In genomic region chr3:112114558-112115160, GRCh38 we compare ENCODE assay signal across 14 cellular contexts. TPM values are rescaled to one million over a fixed set of nuclear protein-coding genes. Genes with fewer than 3 reads are reported as not detected.
A peak's percentile ranks its signal among the peaks of the same experiment; 100 is the strongest.
DNase-seq lines count a peak whose midpoint lies in the region; ATAC-seq and TF ChIP-seq lines count a peak whose summit lies in the region.
"Had no signal": no experiment of that assay in that cellular context is flagged by ENCODE, and none has a peak within 500 bp of the region (broad histone marks: within the 10 kb centered on the region; RNA-seq: fewer than 3 reads in every experiment).

No MANE protein-coding gene starts in this region.

- ATAC-seq in GM19351 (IDR thresholded peaks at IDR 0.05; ENCODE audit: unreplicated experiment) (peak; percentile 34), HG02870 (IDR thresholded peaks at IDR 0.05; ENCODE audit: unreplicated experiment) (peak; percentile 26), HG02970 (IDR thresholded peaks at IDR 0.05; ENCODE audit: low FRiP score, unreplicated experiment) (no peak)

- BruUV-seq in Caco-2 (replicated peaks; lab: Mats Ljungman, UMichigan) = no TSS peak

- H3K4me1 ChIP-seq in Caco-2 = no peaks in the 10 kb centered on the region

- H3K9me3 ChIP-seq in Caco-2 = no peaks in the 10 kb centered on the region

- H3K27me3 ChIP-seq in Caco-2 (replicated peaks; ENCODE audit: control insufficient read depth, insufficient read depth, low read length) = no peaks in the 10 kb centered on the region

- peak overlapping the region; percentile 22 for H3K27ac Mint-ChIP-seq in Caco-2 (ENCODE audit: unreplicated experiment)
- peak overlapping the region; percentile 53 for H3K27ac Mint-ChIP-seq in activated T-helper 1 cell treated with anti-CD3 and anti-CD28 coated beads, Interleukin-12 subunit alpha, Interleukin-12 subunit beta, Interleukin-2, Interleukin-4 antibody, amounts not matched to agents 30 ng/mL and 10 ng/mL and 1 ng/mL, durations not matched to agents 14 hours and 24 hours and 36 hours
- H3K27ac Mint-ChIP-seq in activated T-cell treated with anti-CD3 and anti-CD28 coated beads, Interleukin-2, amount 50 U/mL, for 24 hours = no peak overlapping the region
- H3K27ac Mint-ChIP-seq: activated CD4-positive, alpha-beta memory T cell treated with anti-CD3 and anti-CD28 coated beads, Interleukin-2, amount 10 ng/mL, durations not matched to agents 7 days and 5 days; type B pancreatic cell had no signal

- H3K4me1 Mint-ChIP-seq in Caco-2 (ENCODE audit: low read depth, unreplicated experiment) = peaks cover 7% of the 10 kb centered on the region
- H3K4me1 Mint-ChIP-seq in activated T-helper 1 cell treated with anti-CD3 and anti-CD28 coated beads, Interleukin-12 subunit alpha, Interleukin-12 subunit beta, Interleukin-2, Interleukin-4 antibody, amounts not matched to agents 30 ng/mL and 10 ng/mL and 1 ng/mL, durations not matched to agents 14 hours and 24 hours and 36 hours (ENCODE audit: low read depth) = peaks cover 33% of the 10 kb centered on the region
- H3K4me1 Mint-ChIP-seq in activated T-cell treated with anti-CD3 and anti-CD28 coated beads, Interleukin-2, amount 50 U/mL, for 24 hours (ENCODE audit: low read depth) = peaks cover 37% of the 10 kb centered on the region

- H3K36me3 Mint-ChIP-seq in Caco-2 (ENCODE audit: insufficient read depth, unreplicated experiment) = peaks cover 98% of the 10 kb centered on the region
- peaks cover 44% of the 10 kb centered on the region for H3K36me3 Mint-ChIP-seq in activated T-helper 1 cell treated with anti-CD3 and anti-CD28 coated beads, Interleukin-12 subunit alpha, Interleukin-12 subunit beta, Interleukin-2, Interleukin-4 antibody, amounts not matched to agents 30 ng/mL and 10 ng/mL and 1 ng/mL, durations not matched to agents 14 hours and 24 hours and 36 hours (ENCODE audit: low read depth)
- H3K36me3 Mint-ChIP-seq in activated T-cell treated with anti-CD3 and anti-CD28 coated beads, Interleukin-2, amount 50 U/mL, for 24 hours (ENCODE audit: low read depth) = peaks cover 2% of the 10 kb centered on the region

- H3K4me3 Mint-ChIP-seq in Caco-2 (ENCODE audit: unreplicated experiment) = no peak overlapping the region
- H3K4me3 Mint-ChIP-seq in activated T-helper 1 cell treated with anti-CD3 and anti-CD28 coated beads, Interleukin-12 subunit alpha, Interleukin-12 subunit beta, Interleukin-2, Interleukin-4 antibody, amounts not matched to agents 30 ng/mL and 10 ng/mL and 1 ng/mL, durations not matched to agents 14 hours and 24 hours and 36 hours = no peak overlapping the region
- no peak overlapping the region for H3K4me3 Mint-ChIP-seq in activated T-cell treated with anti-CD3 and anti-CD28 coated beads, Interleukin-2, amount 50 U/mL, for 24 hours
- H3K4me3 Mint-ChIP-seq: activated CD4-positive, alpha-beta memory T cell treated with anti-CD3 and anti-CD28 coated beads, Interleukin-2, amount 10 ng/mL, durations not matched to agents 7 days and 5 days; type B pancreatic cell had no signal

- TF ChIP-seq CTCF in Caco-2 (IDR thresholded peaks at IDR 0.05; ENCODE audit: insufficient read depth in 1 of 2, low read depth in 1 of 2, low read length in 1 of 2, severe bottlenecking in 1 of 2, unreplicated experiment in 1 of 2) = no peak

- POLR2A ChIA-PET in Caco-2 (lab: Charles Lee) = no interaction called here

- CTCF ChIA-PET in Caco-2 (lab: Charles Lee) = interaction anchor here (1.2 kb wide), 1 partner anchor 12 kb away, joined by 3 read pairs; no protein-coding TSS in a partner anchor

- H3K4me3 ChIP-seq in Caco-2 (ENCODE audit: low read depth, low read length) = no peak overlapping the region

- peaks cover 4% of the 10 kb centered on the region for H3K36me3 ChIP-seq in Caco-2 (ENCODE audit: control insufficient read depth, insufficient read depth, low read length)

- no peaks in the 10 kb centered on the region for H3K27me3 Mint-ChIP-seq in Caco-2 (ENCODE audit: insufficient read depth, unreplicated experiment)
- no peaks in the 10 kb centered on the region for H3K27me3 Mint-ChIP-seq in activated T-helper 1 cell treated with anti-CD3 and anti-CD28 coated beads, Interleukin-12 subunit alpha, Interleukin-12 subunit beta, Interleukin-2, Interleukin-4 antibody, amounts not matched to agents 30 ng/mL and 10 ng/mL and 1 ng/mL, durations not matched to agents 14 hours and 24 hours and 36 hours (ENCODE audit: insufficient read depth)
- no peaks in the 10 kb centered on the region for H3K27me3 Mint-ChIP-seq in activated T-cell treated with anti-CD3 and anti-CD28 coated beads, Interleukin-2, amount 50 U/mL, for 24 hours
- H3K27me3 Mint-ChIP-seq: activated CD4-positive, alpha-beta memory T cell treated with anti-CD3 and anti-CD28 coated beads, Interleukin-2, amount 10 ng/mL, durations not matched to agents 7 days and 5 days; type B pancreatic cell had no signal

- DNase-seq in Caco-2 = no peak
- DNase-seq in activated T-helper 1 cell treated with anti-CD3 and anti-CD28 coated beads, Interleukin-12 subunit alpha, Interleukin-12 subunit beta, Interleukin-2, Interleukin-4 antibody, amounts not matched to agents 30 ng/mL and 10 ng/mL and 1 ng/mL, durations not matched to agents 14 hours and 24 hours and 36 hours (ENCODE audit: low spot score) = no peak
- no peak for DNase-seq in stimulated activated naive CD4-positive, alpha-beta T cell (lab: John Stamatoyannopoulos, UW)
- no peak for DNase-seq in cerebellar cortex (ENCODE audit: low spot score)
- no peak for DNase-seq in activated T-cell treated with anti-CD3 and anti-CD28 coated beads, Interleukin-2, amount 50 U/mL, for 24 hours
- DNase-seq: activated CD4-positive, alpha-beta memory T cell treated with anti-CD3 and anti-CD28 coated beads, Interleukin-2, amount 10 ng/mL, durations not matched to agents 7 days and 5 days; HCEC 1CT; KBM-7; NCI-H1930 had no signal

- intact Hi-C loops in Caco-2 (cut with micrococcal nuclease; ENCODE audit: unreplicated experiment) = no loop called here
- intact Hi-C loops in activated T-helper 1 cell treated with anti-CD3 and anti-CD28 coated beads, Interleukin-12 subunit alpha, Interleukin-12 subunit beta, Interleukin-2, Interleukin-4 antibody, amounts not matched to agents 30 ng/mL and 10 ng/mL and 1 ng/mL, durations not matched to agents 14 hours and 24 hours and 36 hours (cut with micrococcal nuclease) = no loop called here

- H3K9me3 Mint-ChIP-seq in Caco-2 (ENCODE audit: unreplicated experiment) = no peaks in the 10 kb centered on the region
- no peaks in the 10 kb centered on the region for H3K9me3 Mint-ChIP-seq in activated T-helper 1 cell treated with anti-CD3 and anti-CD28 coated beads, Interleukin-12 subunit alpha, Interleukin-12 subunit beta, Interleukin-2, Interleukin-4 antibody, amounts not matched to agents 30 ng/mL and 10 ng/mL and 1 ng/mL, durations not matched to agents 14 hours and 24 hours and 36 hours
- H3K9me3 Mint-ChIP-seq in activated T-cell treated with anti-CD3 and anti-CD28 coated beads, Interleukin-2, amount 50 U/mL, for 24 hours = no peaks in the 10 kb centered on the region
- H3K9me3 Mint-ChIP-seq: activated CD4-positive, alpha-beta memory T cell treated with anti-CD3 and anti-CD28 coated beads, Interleukin-2, amount 10 ng/mL, durations not matched to agents 7 days and 5 days; type B pancreatic cell had no signal

RNA-seq across cellular contexts. Expression of gene GCSAM, which starts 18.4 kb away (rescaled TPM):
- total RNA-seq in Caco-2 (2022) = not detected in 2 replicates
- total RNA-seq in activated T-helper 1 cell treated with anti-CD3 and anti-CD28 coated beads, Interleukin-12 subunit alpha, Interleukin-12 subunit beta, Interleukin-2, Interleukin-4 antibody, amounts not matched to agents 30 ng/mL and 10 ng/mL and 1 ng/mL, durations not matched to agents 14 hours and 24 hours and 36 hours = 2.8 and 3.5 TPM in 2 replicates
- total RNA-seq: fibroblast of villous mesenchyme had no signal

RNA-seq across cellular contexts. Expression of gene C3orf52, which starts 28.5 kb away (rescaled TPM):
- total RNA-seq in Caco-2 (2022) = 52.4 and 64.5 TPM in 2 replicates
- total RNA-seq in activated T-helper 1 cell treated with anti-CD3 and anti-CD28 coated beads, Interleukin-12 subunit alpha, Interleukin-12 subunit beta, Interleukin-2, Interleukin-4 antibody, amounts not matched to agents 30 ng/mL and 10 ng/mL and 1 ng/mL, durations not matched to agents 14 hours and 24 hours and 36 hours = 12.4 and 12.8 TPM in 2 replicates
